Comparison of ENCODE assay signal across 8 cellular contexts in the genomic region with DNA sequence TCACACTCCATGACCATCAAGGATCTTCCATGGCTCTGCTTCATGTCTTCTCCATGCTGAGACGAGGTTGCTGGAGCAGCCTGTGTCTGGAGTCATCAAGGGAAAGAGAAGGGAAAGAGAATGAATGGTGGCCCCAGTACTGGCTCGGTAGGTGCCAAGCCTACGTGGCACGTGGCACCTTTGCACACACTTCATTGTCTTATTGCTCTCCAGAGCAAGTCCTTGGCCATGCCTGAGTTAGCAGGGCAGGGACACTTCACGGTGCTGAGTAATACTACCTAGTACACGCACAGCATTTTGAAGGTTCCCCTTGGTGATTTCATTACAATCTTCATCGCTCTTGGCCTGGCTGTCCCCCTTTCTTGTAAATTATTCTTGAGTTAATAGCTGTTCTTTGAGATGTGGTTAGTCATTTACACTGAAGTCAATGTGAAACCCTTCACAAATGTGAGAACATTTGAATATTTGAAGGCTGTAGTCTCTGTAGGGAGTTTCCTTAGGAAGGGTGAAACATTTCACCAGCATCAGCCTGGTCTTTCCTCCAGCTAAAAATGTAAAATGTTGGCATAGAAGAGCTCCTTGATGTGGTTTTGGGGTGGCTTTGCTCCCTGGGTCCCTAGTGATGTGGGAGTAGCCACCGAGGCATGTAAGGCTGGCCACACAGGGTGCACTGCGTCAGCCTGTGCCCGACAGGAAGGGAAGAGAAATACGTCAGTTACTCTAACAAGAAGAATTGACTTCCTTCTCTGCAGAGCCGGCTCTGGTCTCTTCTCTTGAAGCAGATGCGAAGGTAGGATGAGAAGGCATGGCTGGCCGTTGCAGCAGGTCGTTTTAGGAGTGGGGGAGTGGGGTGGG. TPM values are rescaled to one million over a fixed set of nuclear protein-coding genes. Genes with fewer than 3 reads are reported as not detected.
DNase-seq lines count a peak whose midpoint lies in the region; ATAC-seq and TF ChIP-seq lines count a peak whose summit lies in the region.

A gene with protein sequence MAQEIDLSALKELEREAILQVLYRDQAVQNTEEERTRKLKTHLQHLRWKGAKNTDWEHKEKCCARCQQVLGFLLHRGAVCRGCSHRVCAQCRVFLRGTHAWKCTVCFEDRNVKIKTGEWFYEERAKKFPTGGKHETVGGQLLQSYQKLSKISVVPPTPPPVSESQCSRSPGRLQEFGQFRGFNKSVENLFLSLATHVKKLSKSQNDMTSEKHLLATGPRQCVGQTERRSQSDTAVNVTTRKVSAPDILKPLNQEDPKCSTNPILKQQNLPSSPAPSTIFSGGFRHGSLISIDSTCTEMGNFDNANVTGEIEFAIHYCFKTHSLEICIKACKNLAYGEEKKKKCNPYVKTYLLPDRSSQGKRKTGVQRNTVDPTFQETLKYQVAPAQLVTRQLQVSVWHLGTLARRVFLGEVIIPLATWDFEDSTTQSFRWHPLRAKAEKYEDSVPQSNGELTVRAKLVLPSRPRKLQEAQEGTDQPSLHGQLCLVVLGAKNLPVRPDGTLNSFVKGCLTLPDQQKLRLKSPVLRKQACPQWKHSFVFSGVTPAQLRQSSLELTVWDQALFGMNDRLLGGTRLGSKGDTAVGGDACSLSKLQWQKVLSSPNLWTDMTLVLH (plus strand): TSS at position 766 of the 855 bp plus-strand sequence. CDS start 13,215 bp downstream, outside the sequence.

- no peak within 1 kb of the TSS for H3K14ac ChIP-seq in neuronal stem cell (ENCODE audit: low read length)

- H3K4me3 ChIP-seq in DND-41 (ENCODE audit: low read depth in 1 of 2, low read length in 2 of 2) = no peak within 1 kb of the TSS
- H3K4me3 ChIP-seq in Karpas-422 (ENCODE audit: low read length) = no peak within 1 kb of the TSS; the same call in 1 of the 2 replicates
- H3K4me3 ChIP-seq in duodenal mucosa (ENCODE audit: low read depth in 1 of 2, low read length in 2 of 2) = no peak within 1 kb of the TSS
- H3K4me3 ChIP-seq in neuronal stem cell (ENCODE audit: low read length in 2 of 2) = no peak within 1 kb of the TSS
- H3K4me3 ChIP-seq in transverse colon = peak within 1 kb of the TSS in 1 of 4 donors; percentile 7
- no peak within 1 kb of the TSS for H3K4me3 ChIP-seq in BE2C (ENCODE audit: low read depth, low read length)

- H3K27me3 ChIP-seq in DND-41 (ENCODE audit: insufficient read depth, low read length, poor library complexity) (peaks cover 24% of the 10 kb centered on the region), Karpas-422 (ENCODE audit: low read length) (no peaks in the 10 kb centered on the region), duodenal mucosa (ENCODE audit: control insufficient read depth in 1 of 2, insufficient read depth in 2 of 2, low read length in 2 of 2) (no peaks in the 10 kb centered on the region), neuronal stem cell (ENCODE audit: control insufficient read depth in 3 of 3, insufficient read depth in 3 of 3, low read depth in 1 of 3, low read length in 3 of 3) (peaks cover 0 to 28% (median 0%) of the 10 kb centered on the region in 3 experiments), transverse colon (no peaks in the 10 kb centered on the region), BE2C (no peaks in the 10 kb centered on the region)

- ATAC-seq in DND-41 (ENCODE audit: insufficient read depth, low read depth) (peak; percentile 29), GM21529 (IDR thresholded peaks at IDR 0.05; ENCODE audit: unreplicated experiment) (peak; percentile 44)

- in situ Hi-C loops in transverse colon (cut with MboI; ENCODE audit: low pct_ligation_motif_present in 1 of 4, low pct_unique_long_range_greater_than_20kb in 1 of 4, low sequenced_read_pairs in 3 of 4) = no loop called here

- no peak within 1 kb of the TSS for H2BK120ac ChIP-seq in neuronal stem cell (ENCODE audit: low read depth, low read length)

- no peak within 1 kb of the TSS for H2BK15ac ChIP-seq in neuronal stem cell (ENCODE audit: low read length)

- H3K36me3 ChIP-seq in DND-41 (ENCODE audit: insufficient read depth, low read length) (no peaks in the 10 kb centered on the region), Karpas-422 (ENCODE audit: insufficient read depth, low read length) (no peaks in the 10 kb centered on the region), duodenal mucosa (ENCODE audit: control insufficient read depth in 1 of 2, insufficient read depth in 2 of 2, low read length in 2 of 2) (no peaks in the 10 kb centered on the region), neuronal stem cell (replicated peaks in 1 of 2; ENCODE audit: control insufficient read depth in 2 of 2, insufficient read depth in 2 of 2, low read length in 2 of 2) (no peaks in the 10 kb centered on the region), transverse colon (no peaks in the 10 kb centered on the region), BE2C (no peaks in the 10 kb centered on the region)

- H3K4me2 ChIP-seq in DND-41 (ENCODE audit: insufficient read depth, low read length) (peak within 1 kb of the TSS; percentile 38), Karpas-422 (ENCODE audit: low read depth, low read length, poor library complexity, severe bottlenecking) (peak within 1 kb of the TSS; percentile 24), neuronal stem cell (ENCODE audit: insufficient read depth, low read length, poor library complexity, severe bottlenecking) (no peak within 1 kb of the TSS)

- TF ChIP-seq POLR2A in transverse colon (IDR thresholded peaks at IDR 0.05) = peak; percentile 74

- H4K20me1 ChIP-seq in DND-41 (ENCODE audit: insufficient read depth, low read length) = no peaks in the 10 kb centered on the region; the same call in 1 of the 2 replicates
- H4K20me1 ChIP-seq in Karpas-422 (ENCODE audit: insufficient read depth, low read depth, low read length) = no peaks in the 10 kb centered on the region

- intact Hi-C loops in transverse colon (cut with DNase I; ENCODE audit: low total_unique reads) = no loop called here

- H3K18ac ChIP-seq in neuronal stem cell (ENCODE audit: low read length) = no peak within 1 kb of the TSS

- H3K9ac ChIP-seq in DND-41 (ENCODE audit: low read depth, low read length) (no peak within 1 kb of the TSS), Karpas-422 (ENCODE audit: low read length) (no peak within 1 kb of the TSS), duodenal mucosa (ENCODE audit: low read depth in 1 of 2, low read length in 2 of 2) (peak within 1 kb of the TSS in 1 of 2 donors; percentile 8), neuronal stem cell (ENCODE audit: low read depth, low read length, poor library complexity) (no peak within 1 kb of the TSS)

- TF ChIP-seq CTCF in DND-41 (IDR thresholded peaks at IDR 0.05; ENCODE audit: borderline replicate concordance, extremely low read depth, low read length, poor library complexity, severe bottlenecking) (no peak), transverse colon (IDR thresholded peaks at IDR 0.05) (no peak), BE2C (IDR thresholded peaks at IDR 0.05; ENCODE audit: low read depth, low read length) (no peak)

- H3K27ac ChIP-seq in DND-41 (ENCODE audit: low read length) (no peak within 1 kb of the TSS), Karpas-422 (ENCODE audit: low read length) (no peak within 1 kb of the TSS), duodenal mucosa (ENCODE audit: low read depth, low read length) (peak within 1 kb of the TSS; percentile 36), neuronal stem cell (replicated peaks; ENCODE audit: low read length) (no peak within 1 kb of the TSS), transverse colon (peak within 1 kb of the TSS; percentile 49 to 60 (median 53))

- no peak within 1 kb of the TSS for H2BK12ac ChIP-seq in neuronal stem cell (ENCODE audit: low read length)

- peak; percentile 50 for DNase-seq in DND-41
- DNase-seq in Karpas-422 = peak; percentile 69
- peak; percentile 62 to 74 for DNase-seq in activated CD4-positive, alpha-beta T cell treated with anti-CD3 and anti-CD28 coated beads for 4 hours
- no peak for DNase-seq in neuronal stem cell (ENCODE audit: low spot score)
- peak; percentile 76 for DNase-seq in transverse colon
- no peak for DNase-seq in BE2C

- no peak within 1 kb of the TSS for H4K8ac ChIP-seq in neuronal stem cell (ENCODE audit: low read depth, low read length)

- no peak within 1 kb of the TSS for H3K23ac ChIP-seq in neuronal stem cell (ENCODE audit: low read depth, low read length, poor library complexity)

- TF ChIP-seq EP300 in transverse colon (IDR thresholded peaks at IDR 0.05; ENCODE audit: low read depth) = no peak

- no peaks in the 10 kb centered on the region for H3K9me3 ChIP-seq in DND-41 (ENCODE audit: insufficient read depth, low read length, severe bottlenecking)
- no peaks in the 10 kb centered on the region for H3K9me3 ChIP-seq in Karpas-422 (ENCODE audit: low read length)
- H3K9me3 ChIP-seq in duodenal mucosa (ENCODE audit: control insufficient read depth in 1 of 2, low read length in 2 of 2) = no peaks in the 10 kb centered on the region
- no peaks in the 10 kb centered on the region for H3K9me3 ChIP-seq in neuronal stem cell (replicated peaks in 1 of 2; ENCODE audit: control insufficient read depth in 2 of 2, insufficient read depth in 1 of 2, low read depth in 1 of 2, low read length in 2 of 2)
- no peaks in the 10 kb centered on the region for H3K9me3 ChIP-seq in transverse colon
- no peaks in the 10 kb centered on the region for H3K9me3 ChIP-seq in BE2C

- no peaks in the 10 kb centered on the region for H3K9me2 ChIP-seq in Karpas-422 (replicated peaks; ENCODE audit: insufficient read depth, low read length)

- H3K4me1 ChIP-seq in DND-41 (ENCODE audit: insufficient read depth, low read length) (peaks cover 39% of the 10 kb centered on the region), Karpas-422 (ENCODE audit: low read length) (peaks cover 20% of the 10 kb centered on the region), duodenal mucosa (ENCODE audit: control insufficient read depth in 1 of 2, insufficient read depth in 2 of 2, low read length in 2 of 2) (peaks cover 13 to 22% of the 10 kb centered on the region in 2 donors), neuronal stem cell (ENCODE audit: control insufficient read depth in 2 of 2, insufficient read depth in 1 of 2, low read depth in 1 of 2, low read length in 2 of 2) (peaks cover 2 to 7% of the 10 kb centered on the region in 2 donors), transverse colon (peaks cover 0 to 13% (median 10%) of the 10 kb centered on the region in 4 donors), BE2C (peaks cover 16% of the 10 kb centered on the region)

- H2AFZ ChIP-seq in DND-41 (ENCODE audit: low read depth, low read length) (no peak within 1 kb of the TSS), Karpas-422 (ENCODE audit: low read length) (peak within 1 kb of the TSS; percentile 76; the same call in 1 of the 2 replicates), neuronal stem cell (ENCODE audit: low read length) (peak within 1 kb of the TSS; percentile 55)

- H3K79me1 ChIP-seq in neuronal stem cell (ENCODE audit: low read depth, low read length) = peaks cover under 1% of the 10 kb centered on the region

- no peak within 1 kb of the TSS for H2AK5ac ChIP-seq in neuronal stem cell (ENCODE audit: low read depth, low read length)

- WGBS in neuronal stem cell (ENCODE audit: extremely low coverage in 2 of 2, insufficient read length in 2 of 2, insufficient replicate concordance in 1 of 2), 2 donors = no CpG with 5 or more reads among the region's 15 CpGs
- 33 to 59% methylated on average over 4 to 15 of the region's 15 CpGs for WGBS in transverse colon (ENCODE audit: low coverage in 1 of 2), 2 donors

- no peak within 1 kb of the TSS for H2BK5ac ChIP-seq in neuronal stem cell (ENCODE audit: low read length)

- no peak within 1 kb of the TSS for H3K4ac ChIP-seq in neuronal stem cell (ENCODE audit: low read length)

- H3K79me2 ChIP-seq in DND-41 (ENCODE audit: insufficient read depth, low read length) (no peaks in the 10 kb centered on the region), Karpas-422 (ENCODE audit: low read length) (no peaks in the 10 kb centered on the region)

- H4K91ac ChIP-seq in neuronal stem cell (ENCODE audit: low read depth, low read length, poor library complexity) = no peak within 1 kb of the TSS

RNA-seq across cellular contexts. Expression of the gene that starts here (rescaled TPM):
- 0.41 and 2.2 TPM in 2 replicates for total RNA-seq in Karpas-422 (2014; rRNA removed; shearing (Covaris generic); ENCODE audit: low replicate concordance)
- 0.50 TPM for polyA plus RNA-seq in neuronal stem cell (2013, experiment 1 of 2)
- 0.43 TPM for polyA plus RNA-seq in neuronal stem cell (2013, experiment 2 of 2)
- 1 to 10 TPM; 2.4 to 6.4 (median 2.9) TPM for total RNA-seq in transverse colon
- polyA plus RNA-seq in BE2C (2012; ENCODE audit: insufficient read depth, insufficient read length, low read depth) = 0.39 TPM

Comparison
In these comparisons a context has a peak if more than half of its experiments do, and no peak if none do; other contexts are left out.
1. DNase-seq: peak in DND-41 (single experiment), Karpas-422 (single experiment), activated CD4-positive, alpha-beta T cell treated with anti-CD3 and anti-CD28 coated beads for 4 hours (2 of 2) and transverse colon (single experiment); none in neuronal stem cell (single experiment) and BE2C (single experiment).
2. H3K27ac ChIP-seq: peak in duodenal mucosa (single experiment) and transverse colon (4 of 4); none in DND-41 (single experiment), Karpas-422 (single experiment) and neuronal stem cell (single experiment).